16 cellular contexts compared by ENCODE assay signal in genomic region chr11:70168405-70168754, GRCh38. TPM values are rescaled to one million over a fixed set of nuclear protein-coding genes. Genes with fewer than 3 reads are reported as not detected.
DNase-seq lines count a peak whose midpoint lies in the region; ATAC-seq and TF ChIP-seq lines count a peak whose summit lies in the region.
"Had no signal": no experiment of that assay in that cellular context is flagged by ENCODE, and none has a peak within 500 bp of the region (broad histone marks: within the 10 kb centered on the region; RNA-seq: fewer than 3 reads in every experiment).

No MANE protein-coding gene starts in this region.

- no peak for TF ChIP-seq POLR2A in breast epithelium (IDR thresholded peaks at IDR 0.05)

- no peak overlapping the region for H2AFZ ChIP-seq in mammary epithelial cell (ENCODE audit: low read depth, low read length)
- no peak overlapping the region for H2AFZ ChIP-seq in neuronal stem cell (ENCODE audit: low read length)

- H3K4me3 ChIP-seq in breast epithelium (no peak overlapping the region), mammary epithelial cell (replicated peaks in 1 of 3; ENCODE audit: insufficient read depth in 1 of 3, low read depth in 2 of 3, low read length in 3 of 3) (no peak overlapping the region), neuronal stem cell (ENCODE audit: low read length in 2 of 2) (no peak overlapping the region)
- H3K4me3 ChIP-seq: A549; BLaER1 treated with 17β-estradiol and CSF1 and Interleukin-3, amounts not matched to agents 10 nM and 100 nM; GM12878 had no signal

- H3K18ac ChIP-seq in neuronal stem cell (ENCODE audit: low read length), result peak overlapping the region; percentile 15

- no peak for ATAC-seq in GM21576 (IDR thresholded peaks at IDR 0.05; ENCODE audit: unreplicated experiment)
- ATAC-seq: CD8-positive, alpha-beta T cell; GM12878 had no signal

- dilution Hi-C loops in mammary epithelial cell (cut with HindIII; ENCODE audit: low sequenced_read_pairs), result no loop called here

- H2BK120ac ChIP-seq in neuronal stem cell (ENCODE audit: low read depth, low read length), result no peak overlapping the region

- H2BK5ac ChIP-seq in neuronal stem cell (ENCODE audit: low read length), result no peak overlapping the region

- H3K79me1 ChIP-seq in neuronal stem cell (ENCODE audit: low read depth, low read length), result no peaks in the 10 kb centered on the region

- H3K4ac ChIP-seq in neuronal stem cell (ENCODE audit: low read length), result no peak overlapping the region

- DNase-seq in breast epithelium (ENCODE audit: low spot score in 2 of 2), result no peak
- DNase-seq in mammary epithelial cell, result no peak
- no peak for DNase-seq in neuronal stem cell (ENCODE audit: low spot score)
- no peak for DNase-seq in SIG-M5 (lab: John Stamatoyannopoulos, UW)
- DNase-seq: AML-193; Caco-2; Calu3; CD4-positive, alpha-beta T cell; CD8-positive, alpha-beta T cell; DMS79 treated with DMSO at 0.1 percent for 48 hours; GF-D8 had no signal

- intact Hi-C loops in breast epithelium (cut with DNase I; ENCODE audit: low total_unique reads), result no loop called here
- intact Hi-C loops in mammary epithelial cell (cut with micrococcal nuclease), result no loop called here

- no peaks in the 10 kb centered on the region for H3K79me2 ChIP-seq in mammary epithelial cell (ENCODE audit: insufficient read depth, low read length)

- CTCF ChIA-PET in mammary epithelial cell (lab: Charles Lee; ENCODE audit: low non-redundant PET), result no interaction called here

- H3K9ac ChIP-seq in mammary epithelial cell (ENCODE audit: insufficient read depth, low read length), result no peak overlapping the region
- H3K9ac ChIP-seq in neuronal stem cell (ENCODE audit: low read depth, low read length, poor library complexity), result no peak overlapping the region
- H3K9ac ChIP-seq: BLaER1 treated with 17β-estradiol and CSF1 and Interleukin-3, amounts not matched to agents 10 nM and 100 nM had no signal

- H4K91ac ChIP-seq in neuronal stem cell (ENCODE audit: low read depth, low read length, poor library complexity), result no peak overlapping the region

- in situ Hi-C loops in mammary epithelial cell (cut with MboI; ENCODE audit: low sequenced_read_pairs in 2 of 2), result no loop called here

- H3K27me3 ChIP-seq in breast epithelium, result no peaks in the 10 kb centered on the region
- H3K27me3 ChIP-seq in mammary epithelial cell (ENCODE audit: insufficient read depth, low read length), result no peaks in the 10 kb centered on the region
- peaks cover 0 to 10% (median 0%) of the 10 kb centered on the region in 3 experiments for H3K27me3 ChIP-seq in neuronal stem cell (ENCODE audit: control insufficient read depth in 3 of 3, insufficient read depth in 3 of 3, low read depth in 1 of 3, low read length in 3 of 3)
- H3K27me3 ChIP-seq: BLaER1 treated with 17β-estradiol and CSF1 and Interleukin-3, amounts not matched to agents 10 nM and 100 nM had no signal

- H2BK15ac ChIP-seq in neuronal stem cell (ENCODE audit: low read length), result peak overlapping the region; percentile 54

- no TSS peak for BruUV-seq in mammary epithelial cell (replicated peaks; lab: Mats Ljungman, UMichigan)

- WGBS in mammary epithelial cell (ENCODE audit: low coverage, missing lambda C conversion rate), result 87% methylated on average over 5 of the region's 6 CpGs
- WGBS in neuronal stem cell (ENCODE audit: extremely low coverage in 2 of 2, insufficient read length in 2 of 2, insufficient replicate concordance in 1 of 2), 2 donors, result no CpG with 5 or more reads among the region's 6 CpGs

- no peak overlapping the region for H4K8ac ChIP-seq in neuronal stem cell (ENCODE audit: low read depth, low read length)

- H3K27ac ChIP-seq in breast epithelium (peak overlapping the region; percentile 81 to 91), mammary epithelial cell (ENCODE audit: insufficient read depth, low read depth, low read length) (no peak overlapping the region), neuronal stem cell (replicated peaks; ENCODE audit: low read length) (no peak overlapping the region)
- H3K27ac ChIP-seq: 22Rv1; A549; BLaER1 treated with 17β-estradiol and CSF1 and Interleukin-3, amounts not matched to agents 10 nM and 100 nM had no signal

- no peak overlapping the region for H3K14ac ChIP-seq in neuronal stem cell (ENCODE audit: low read length)

- H3K23ac ChIP-seq in neuronal stem cell (ENCODE audit: low read depth, low read length, poor library complexity), result no peak overlapping the region

- peak overlapping the region; percentile 30 for H2AK5ac ChIP-seq in neuronal stem cell (ENCODE audit: low read depth, low read length)

- H3K36me3 ChIP-seq in breast epithelium, result no peaks in the 10 kb centered on the region
- H3K36me3 ChIP-seq in mammary epithelial cell (ENCODE audit: insufficient read depth, low read length), result peaks cover 33% of the 10 kb centered on the region
- H3K36me3 ChIP-seq in neuronal stem cell (replicated peaks in 1 of 2; ENCODE audit: control insufficient read depth in 2 of 2, insufficient read depth in 2 of 2, low read length in 2 of 2), result no peaks in the 10 kb centered on the region
- H3K36me3 ChIP-seq: BLaER1 treated with 17β-estradiol and CSF1 and Interleukin-3, amounts not matched to agents 10 nM and 100 nM had no signal

- H3K4me1 ChIP-seq in breast epithelium, result peaks cover 0 to 10% of the 10 kb centered on the region in 2 donors
- H3K4me1 ChIP-seq in mammary epithelial cell (ENCODE audit: insufficient read depth, low read length), result no peaks in the 10 kb centered on the region
- H3K4me1 ChIP-seq in neuronal stem cell (ENCODE audit: control insufficient read depth in 2 of 2, insufficient read depth in 1 of 2, low read depth in 1 of 2, low read length in 2 of 2), result peaks cover 0 to 3% of the 10 kb centered on the region in 2 donors
- H3K4me1 ChIP-seq: A549 had no signal

- H3K4me2 ChIP-seq in mammary epithelial cell (ENCODE audit: insufficient read depth, low read depth, low read length) (no peak overlapping the region), neuronal stem cell (ENCODE audit: insufficient read depth, low read length, poor library complexity, severe bottlenecking) (no peak overlapping the region)
- H3K4me2 ChIP-seq: A549 had no signal

- no peak overlapping the region for H2BK12ac ChIP-seq in neuronal stem cell (ENCODE audit: low read length)

- H3K9me3 ChIP-seq in breast epithelium, result no peaks in the 10 kb centered on the region
- H3K9me3 ChIP-seq in mammary epithelial cell (replicated peaks; ENCODE audit: insufficient read depth, low read length), result no peaks in the 10 kb centered on the region
- no peaks in the 10 kb centered on the region for H3K9me3 ChIP-seq in neuronal stem cell (replicated peaks in 1 of 2; ENCODE audit: control insufficient read depth in 2 of 2, insufficient read depth in 1 of 2, low read depth in 1 of 2, low read length in 2 of 2)
- H3K9me3 ChIP-seq: A549; BLaER1 treated with 17β-estradiol and CSF1 and Interleukin-3, amounts not matched to agents 10 nM and 100 nM; Caco-2 had no signal

- TF ChIP-seq CTCF in breast epithelium (IDR thresholded peaks at IDR 0.05) (no peak), mammary epithelial cell (conservative IDR thresholded peaks at IDR 0.05 in 1 of 2, IDR thresholded peaks at IDR 0.05 in 1 of 2; ENCODE audit: extremely low read depth in 1 of 2, insufficient read depth in 1 of 2, low read depth in 1 of 2, low read length in 2 of 2) (no peak)

- no peaks in the 10 kb centered on the region for H4K20me1 ChIP-seq in mammary epithelial cell (ENCODE audit: insufficient read depth, low read length)
- H4K20me1 ChIP-seq: BLaER1 treated with 17β-estradiol and CSF1 and Interleukin-3, amounts not matched to agents 10 nM and 100 nM had no signal

RNA-seq across cellular contexts. Expression of gene FADD, which starts 34.7 kb away (rescaled TPM):
- total RNA-seq in breast epithelium (10 to 100 TPM; 17.6 to 33.1 (median 30.2) TPM), mammary epithelial cell (10 to 100 TPM; 31.8 to 45.0 TPM)
- polyA plus RNA-seq in mammary epithelial cell, result 49.6 TPM
- polyA minus RNA-seq in mammary epithelial cell, result 55.4 TPM
- polyA plus RNA-seq in neuronal stem cell (2013, experiment 1 of 2), result 18.3 TPM
- 18.4 TPM for polyA plus RNA-seq in neuronal stem cell (2013, experiment 2 of 2)

Comparison
In these comparisons a context has a peak if more than half of its experiments do, and no peak if none do; other contexts are left out.
1. H3K27ac ChIP-seq: peak in breast epithelium (2 of 2); none in mammary epithelial cell (single experiment) and neuronal stem cell (single experiment).